ENCODE assay signal across 24 cellular contexts in genomic region chr7:147023390-147023914, GRCh38.
"Had no signal": no experiment of that assay in that cellular context is flagged by ENCODE, and none has a peak within 500 bp of the region (broad histone marks: within the 10 kb centered on the region; RNA-seq: fewer than 3 reads in every experiment).

No MANE protein-coding gene starts in this region.

- H3K9me3 Mint-ChIP-seq: neural crest cell had no signal

- H3K4me1 Mint-ChIP-seq: neural crest cell; stimulated activated effector memory CD8-positive, alpha-beta T cell treated with anti-CD3 and anti-CD28 coated beads, Interleukin-12 subunit alpha, Interleukin-12 subunit beta, amount 100 ng/mL, for 72 hours had no signal

- H3K36me3 Mint-ChIP-seq: stimulated activated effector memory CD8-positive, alpha-beta T cell treated with anti-CD3 and anti-CD28 coated beads, Interleukin-12 subunit alpha, Interleukin-12 subunit beta, amount 100 ng/mL, for 72 hours had no signal

- H3K27me3 ChIP-seq: dorsolateral prefrontal cortex, gastrocnemius medialis, heart left ventricle, hepatocyte, neutrophil, right atrium auricular region, stomach, thyroid gland, vagina had no signal

- DNase-seq: dorsolateral prefrontal cortex; effector CD4-positive, alpha-beta T cell; foreskin fibroblast; gastrocnemius medialis; heart left ventricle; kidney; stimulated activated CD4-positive, alpha-beta T cell treated with anti-CD3 and anti-CD28 coated beads, Interleukin-2, amount 100 ng/mL, for 24 hours; stimulated activated CD4-positive, alpha-beta T cell treated with anti-CD3 and anti-CD28 coated beads, Interleukin-4, amount 100 ng/mL, for 24 hours; stimulated activated naive CD4-positive, alpha-beta T cell treated with Interleukin-2 at 50 U/mL for 16 hours; stomach; thyroid gland; trophoblast cell had no signal

- H3K27me3 Mint-ChIP-seq: natural killer cell treated with Interleukin-12 subunit alpha and Interleukin-12 subunit beta and Interleukin-15 and Interleukin-18, amount 100 ng/mL, for 72 hours had no signal

- H3K27ac ChIP-seq: dorsolateral prefrontal cortex, gastrocnemius medialis, heart left ventricle, hepatocyte, neutrophil, parathyroid adenoma, prostate gland, right atrium auricular region, stomach, thyroid gland, vagina had no signal

- H3K4me3 Mint-ChIP-seq: natural killer cell treated with Interleukin-12 subunit alpha and Interleukin-12 subunit beta and Interleukin-15 and Interleukin-18, amount 100 ng/mL, for 72 hours; neural crest cell; stimulated activated effector memory CD8-positive, alpha-beta T cell treated with anti-CD3 and anti-CD28 coated beads, Interleukin-12 subunit alpha, Interleukin-12 subunit beta, amount 100 ng/mL, for 72 hours had no signal

- H2AFZ ChIP-seq: hepatocyte, parathyroid adenoma had no signal

- H3K79me2 ChIP-seq: hepatocyte, parathyroid adenoma had no signal

- H3K4me2 ChIP-seq: hepatocyte had no signal

- ATAC-seq: gastrocnemius medialis; heart left ventricle; left lobe of liver; natural killer cell treated with Interleukin-12 subunit alpha and Interleukin-12 subunit beta and Interleukin-15 and Interleukin-18, amount 100 ng/mL, for 72 hours; sciatic nerve; stimulated activated effector memory CD8-positive, alpha-beta T cell treated with anti-CD3 and anti-CD28 coated beads, Interleukin-12 subunit alpha, Interleukin-12 subunit beta, amount 100 ng/mL, for 72 hours had no signal

- H3K27ac Mint-ChIP-seq: natural killer cell treated with Interleukin-12 subunit alpha and Interleukin-12 subunit beta and Interleukin-15 and Interleukin-18, amount 100 ng/mL, for 72 hours; stimulated activated effector memory CD8-positive, alpha-beta T cell treated with anti-CD3 and anti-CD28 coated beads, Interleukin-12 subunit alpha, Interleukin-12 subunit beta, amount 100 ng/mL, for 72 hours had no signal

- FAIRE-seq: colon, kidney had no signal

- H3K4me3 ChIP-seq: dorsolateral prefrontal cortex, gastrocnemius medialis, heart left ventricle, hepatocyte, prostate gland, right atrium auricular region, stomach, thyroid gland, vagina had no signal

- H3K36me3 ChIP-seq: gastrocnemius medialis, heart left ventricle, neutrophil, prostate gland, right atrium auricular region, stomach, thyroid gland, vagina had no signal

- H3K9me3 ChIP-seq: gastrocnemius medialis, neutrophil, prostate gland, right atrium auricular region, stomach, thyroid gland, vagina had no signal

- H3K9ac ChIP-seq: parathyroid adenoma had no signal

- H3K4me1 ChIP-seq: gastrocnemius medialis, heart left ventricle, parathyroid adenoma, prostate gland, right atrium auricular region, stomach, thyroid gland, vagina had no signal
